ENCODE assay signal across 2 cellular contexts in genomic region chr17:68331932-68332331, GRCh38. TPM values are rescaled to one million over a fixed set of nuclear protein-coding genes. Genes with fewer than 3 reads are reported as not detected.
"Had no signal": no experiment of that assay in that cellular context is flagged by ENCODE, and none has a peak within 500 bp of the region (broad histone marks: within the 10 kb centered on the region; RNA-seq: fewer than 3 reads in every experiment).

No MANE protein-coding gene starts in this region.

RNA-seq across cellular contexts. Expression of gene ARSG, which starts 40.6 kb away (rescaled TPM):
- total RNA-seq: SJSA1 had no signal

RNA-seq across cellular contexts. Expression of gene SLC16A6, which starts 41.0 kb away (rescaled TPM):
- total RNA-seq: SJSA1 had no signal
- polyA plus RNA-seq: SK-N-SH had no signal
